7 cellular contexts compared by ENCODE assay signal in the genomic region with DNA sequence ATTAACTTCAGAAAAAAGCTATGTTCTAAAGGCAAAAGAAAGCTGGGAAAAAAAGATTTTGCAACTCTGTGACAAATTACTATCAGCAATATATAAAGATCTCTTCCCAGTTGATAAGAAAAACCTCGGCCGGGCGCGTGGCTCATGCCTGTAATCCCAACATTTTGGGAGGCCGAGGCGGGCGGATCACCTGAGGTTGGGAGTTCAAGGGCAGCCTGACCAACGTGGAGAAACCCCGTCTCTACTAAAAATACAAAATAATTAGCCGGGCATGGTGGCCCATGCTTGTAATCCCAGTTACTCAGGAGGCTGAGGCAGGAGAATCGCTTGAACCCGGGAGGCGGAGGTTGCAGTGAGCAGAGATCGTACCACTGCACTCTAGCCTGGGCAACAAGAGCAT. TPM values are rescaled to one million over a fixed set of nuclear protein-coding genes. Genes with fewer than 3 reads are reported as not detected.
DNase-seq lines count a peak whose midpoint lies in the region; TF ChIP-seq lines count a peak whose summit lies in the region.
"Not testable (repeated sequence)": the region's sequence is repeated elsewhere in the genome, so short reads cannot be mapped to it uniquely, and the experiment has no call there.

No MANE protein-coding gene starts in this region.

- peak overlapping the region; percentile 86 for H3K4me2 ChIP-seq in DOHH2 (ENCODE audit: low read length)
- not testable (repeated sequence) for H3K4me2 ChIP-seq in mesenchymal stem cell (ENCODE audit: low read length, poor library complexity, severe bottlenecking)

- H2BK120ac ChIP-seq in mesenchymal stem cell (ENCODE audit: low read depth, low read length): not testable (repeated sequence)

- H3K27me3 ChIP-seq in DOHH2 (ENCODE audit: control insufficient read depth, low read length); mesenchymal stem cell (ENCODE audit: control insufficient read depth in 1 of 2, insufficient read depth in 1 of 2, low read length in 2 of 2): not testable (repeated sequence)

- intact Hi-C loops in activated CD4-positive, alpha-beta T cell treated with anti-CD3 and anti-CD28 coated beads, Interleukin-2, amount 10 ng/mL, durations not matched to agents 24 days and 14 days (cut with micrococcal nuclease): loop anchor here (5.0 kb wide), 2 partner anchors 48 to 833 kb away; no protein-coding TSS in a partner anchor

- not testable (repeated sequence) for H2AK5ac ChIP-seq in mesenchymal stem cell (ENCODE audit: low read length, severe bottlenecking)

- H3K36me3 ChIP-seq in DOHH2 (ENCODE audit: control insufficient read depth, low read length) (peaks cover 20% of the 10 kb centered on the region), mesenchymal stem cell (ENCODE audit: control insufficient read depth in 1 of 2, insufficient read depth in 2 of 2, low read depth in 1 of 2, low read length in 2 of 2) (peaks cover 0 to 16% of the 10 kb centered on the region in 2 experiments)

- H3K4me3 Mint-ChIP-seq in activated CD4-positive, alpha-beta T cell treated with anti-CD3 and anti-CD28 coated beads, Interleukin-2, amount 10 ng/mL, durations not matched to agents 24 days and 14 days: peak overlapping the region; percentile 77
- H3K4me3 Mint-ChIP-seq in osteocyte (ENCODE audit: unreplicated experiment): peak overlapping the region; percentile 71

- peak overlapping the region; percentile 95 for H3K9ac ChIP-seq in mesenchymal stem cell (ENCODE audit: low read length)

- peaks cover 50% of the 10 kb centered on the region for H3K4me1 ChIP-seq in DOHH2 (ENCODE audit: control insufficient read depth, low read length)
- not testable (repeated sequence) for H3K4me1 ChIP-seq in mesenchymal stem cell (ENCODE audit: control insufficient read depth, insufficient read depth, low read depth, low read length)

- not testable (repeated sequence) for H4K8ac ChIP-seq in mesenchymal stem cell (ENCODE audit: low read length)

- peaks cover 26% of the 10 kb centered on the region for H3F3A ChIP-seq in DOHH2 (ENCODE audit: control insufficient read depth, insufficient read depth)

- H3K9me3 Mint-ChIP-seq in activated CD4-positive, alpha-beta T cell treated with anti-CD3 and anti-CD28 coated beads, Interleukin-2, amount 10 ng/mL, durations not matched to agents 24 days and 14 days; osteocyte (ENCODE audit: unreplicated experiment): not testable (repeated sequence)

- peaks cover 26% of the 10 kb centered on the region for H3K36me3 Mint-ChIP-seq in activated CD4-positive, alpha-beta T cell treated with anti-CD3 and anti-CD28 coated beads, Interleukin-2, amount 10 ng/mL, durations not matched to agents 24 days and 14 days (ENCODE audit: low read depth)
- H3K36me3 Mint-ChIP-seq in osteocyte (ENCODE audit: unreplicated experiment): peaks cover 10% of the 10 kb centered on the region

- 89% methylated on average over 14 of the region's 14 CpGs for WGBS in mesenchymal stem cell

- H3K14ac ChIP-seq in mesenchymal stem cell (ENCODE audit: low read length in 2 of 2): not testable (repeated sequence)

- TF ChIP-seq POLR2A in NB4 (IDR thresholded peaks at IDR 0.05; ENCODE audit: extremely low read depth, insufficient read length): not testable (repeated sequence)

- peaks cover 41% of the 10 kb centered on the region for H3K79me2 ChIP-seq in DOHH2 (ENCODE audit: control insufficient read depth, low read length)

- not testable (repeated sequence) for H2BK5ac ChIP-seq in mesenchymal stem cell (ENCODE audit: low read depth, low read length, poor library complexity, severe bottlenecking)

- H2AFZ ChIP-seq in mesenchymal stem cell (ENCODE audit: low read depth, low read length): not testable (repeated sequence)

- not testable (repeated sequence) for H4K91ac ChIP-seq in mesenchymal stem cell (ENCODE audit: low read length)

- DNase-seq in NB4 (ENCODE audit: low read depth); epithelial cell of proximal tubule (ENCODE audit: low read depth); mesenchymal stem cell; osteocyte (ENCODE audit: extremely low spot score, unreplicated experiment): not testable (repeated sequence)
- peak; percentile 56 for DNase-seq in activated CD4-positive, alpha-beta T cell treated with anti-CD3 and anti-CD28 coated beads, Interleukin-2, amount 10 ng/mL, durations not matched to agents 24 days and 14 days
- peak; percentile 64 for DNase-seq in amniotic epithelial cell (ENCODE audit: low read depth)

- TF ChIP-seq CTCF in DOHH2 (IDR thresholded peaks at IDR 0.05; ENCODE audit: low read depth, low read length, poor library complexity, severe bottlenecking); NB4 (IDR thresholded peaks at IDR 0.05; ENCODE audit: low read depth, low read length); epithelial cell of proximal tubule (conservative IDR thresholded peaks at IDR 0.05; ENCODE audit: low read depth, low read length); osteocyte (IDR thresholded peaks at IDR 0.05): not testable (repeated sequence)

- H3K9me2 ChIP-seq in DOHH2 (replicated peaks; ENCODE audit: control insufficient read depth, low read length): not testable (repeated sequence)

- not testable (repeated sequence) for H3K27ac Mint-ChIP-seq in activated CD4-positive, alpha-beta T cell treated with anti-CD3 and anti-CD28 coated beads, Interleukin-2, amount 10 ng/mL, durations not matched to agents 24 days and 14 days
- H3K27ac Mint-ChIP-seq in osteocyte (ENCODE audit: unreplicated experiment): peak overlapping the region; percentile 81

- not testable (repeated sequence) for H3K23ac ChIP-seq in mesenchymal stem cell (ENCODE audit: low read length in 2 of 2)

- not testable (repeated sequence) for H3K18ac ChIP-seq in mesenchymal stem cell (ENCODE audit: low read depth in 1 of 2, low read length in 2 of 2)

- H3K9me3 ChIP-seq in DOHH2 (ENCODE audit: control insufficient read depth, insufficient read depth, low read length); mesenchymal stem cell (ENCODE audit: control insufficient read depth, low read length): not testable (repeated sequence)

- H4K20me1 ChIP-seq in DOHH2 (ENCODE audit: control insufficient read depth, insufficient read depth, low read depth, low read length): not testable (repeated sequence)

- H3K27me3 Mint-ChIP-seq in activated CD4-positive, alpha-beta T cell treated with anti-CD3 and anti-CD28 coated beads, Interleukin-2, amount 10 ng/mL, durations not matched to agents 24 days and 14 days; osteocyte (ENCODE audit: unreplicated experiment): not testable (repeated sequence)

- H3K4me3 ChIP-seq in DOHH2 (ENCODE audit: low read length) (peak overlapping the region; percentile 82), NB4 (ENCODE audit: low read depth, low read length) (peak overlapping the region; percentile 63), epithelial cell of proximal tubule (ENCODE audit: low read depth, low read length) (peak overlapping the region; percentile 64), mesenchymal stem cell (ENCODE audit: insufficient read depth in 1 of 2, low read depth in 1 of 2, low read length in 2 of 2) (peak overlapping the region in 1 of 2 experiments; percentile 82)

- not testable (repeated sequence) for H3K4ac ChIP-seq in mesenchymal stem cell (ENCODE audit: low read depth in 1 of 2, low read length in 2 of 2)

- H2BK15ac ChIP-seq in mesenchymal stem cell (ENCODE audit: low read depth, poor library complexity, severe bottlenecking): not testable (repeated sequence)

- not testable (repeated sequence) for H2BK12ac ChIP-seq in mesenchymal stem cell (ENCODE audit: low read length in 2 of 2)

- not testable (repeated sequence) for H3K27ac ChIP-seq in DOHH2 (ENCODE audit: low read depth, low read length)
- peak overlapping the region; percentile 85 for H3K27ac ChIP-seq in mesenchymal stem cell (ENCODE audit: low read length, poor library complexity, severe bottlenecking)

- not testable (repeated sequence) for H3K79me1 ChIP-seq in mesenchymal stem cell (replicated peaks; ENCODE audit: low read length, poor library complexity, severe bottlenecking)

- H3K4me1 Mint-ChIP-seq in activated CD4-positive, alpha-beta T cell treated with anti-CD3 and anti-CD28 coated beads, Interleukin-2, amount 10 ng/mL, durations not matched to agents 24 days and 14 days: peaks cover 25% of the 10 kb centered on the region
- H3K4me1 Mint-ChIP-seq in osteocyte (ENCODE audit: unreplicated experiment): peaks cover 36% of the 10 kb centered on the region

RNA-seq across cellular contexts. Expression of a gene that starts 1.4 kb away (rescaled TPM):
- 625 and 633 TPM in 2 replicates for total RNA-seq in activated CD4-positive, alpha-beta T cell treated with anti-CD3 and anti-CD28 coated beads, Interleukin-2, amount 10 ng/mL, durations not matched to agents 24 days and 14 days
- total RNA-seq in epithelial cell of proximal tubule: 797 and 896 TPM in 2 replicates
- 369 TPM for polyA plus RNA-seq in mesenchymal stem cell (2013, experiment 1 of 2)
- polyA plus RNA-seq in mesenchymal stem cell (2013, experiment 2 of 2): 336 TPM
- 938 and 1,044 TPM in 2 replicates for total RNA-seq in osteocyte
